Comparison of ENCODE assay signal across 1 cellular context in genomic region chr12:102920271-102920670, GRCh38.
TF ChIP-seq lines count a peak whose summit lies in the region.

No MANE protein-coding gene starts in this region.

TF ChIP-seq in HepG2, 621 proteins besides CTCF, POLR2A, EP300 and RAD21 (continued from another document):
- TF ChIP-seq DPF2 (CRISPR knock-in tag; IDR thresholded peaks at IDR 0.05; ENCODE audit: borderline replicate concordance, low read depth) (peak; percentile 91), NR2C2 (CRISPR knock-in tag; IDR thresholded peaks at IDR 0.05; ENCODE audit: borderline replicate concordance) (peak; percentile 79), IRF2 (CRISPR knock-in tag; IDR thresholded peaks at IDR 0.05) (peak; percentile 86; the same call in 1 of the 2 replicates), IKZF5 (CRISPR knock-in tag; IDR thresholded peaks at IDR 0.05) (peak; percentile 78), SIX1 (CRISPR knock-in tag; IDR thresholded peaks at IDR 0.05; ENCODE audit: borderline replicate concordance) (peak; percentile 87; the same call in 1 of the 2 replicates), HNRNPLL (IDR thresholded peaks at IDR 0.05; ENCODE audit: low read depth, low read length, poor library complexity, severe bottlenecking) (no peak), DR1 (CRISPR knock-in tag; IDR thresholded peaks at IDR 0.05) (no peak), MIER2 (CRISPR knock-in tag; IDR thresholded peaks at IDR 0.05) (0 out of 2 replicates have a peak, but pooled peaks have one; percentile 72), RFXANK (CRISPR knock-in tag; IDR thresholded peaks at IDR 0.05) (no peak), BRD4 (CRISPR knock-in tag; IDR thresholded peaks at IDR 0.05) (0 out of 2 replicates have a peak, but pooled peaks have one; percentile 52), TCF7 (IDR thresholded peaks at IDR 0.05; ENCODE audit: low read depth) (peak; percentile 91), KDM4B (CRISPR knock-in tag; IDR thresholded peaks at IDR 0.05) (peak; percentile 58; the same call in 1 of the 2 replicates), ZNF644 (CRISPR knock-in tag; IDR thresholded peaks at IDR 0.05; ENCODE audit: low read depth) (peak; percentile 73), SOX13 (IDR thresholded peaks at IDR 0.05) (peak; percentile 81), SOX13 (CRISPR knock-in tag; conservative IDR thresholded peaks at IDR 0.05 in 1 of 2, IDR thresholded peaks at IDR 0.05 in 1 of 2) (peak in 1 of 2 experiments; percentile 97; a peak in 2 of 4 replicates), KLF12 (CRISPR knock-in tag; IDR thresholded peaks at IDR 0.05; ENCODE audit: borderline replicate concordance) (no peak), SAP130 (CRISPR knock-in tag; IDR thresholded peaks at IDR 0.05; ENCODE audit: low read depth) (peak; percentile 94), PHF21A (CRISPR knock-in tag; IDR thresholded peaks at IDR 0.05) (peak; percentile 80)
